In the genomic region with DNA sequence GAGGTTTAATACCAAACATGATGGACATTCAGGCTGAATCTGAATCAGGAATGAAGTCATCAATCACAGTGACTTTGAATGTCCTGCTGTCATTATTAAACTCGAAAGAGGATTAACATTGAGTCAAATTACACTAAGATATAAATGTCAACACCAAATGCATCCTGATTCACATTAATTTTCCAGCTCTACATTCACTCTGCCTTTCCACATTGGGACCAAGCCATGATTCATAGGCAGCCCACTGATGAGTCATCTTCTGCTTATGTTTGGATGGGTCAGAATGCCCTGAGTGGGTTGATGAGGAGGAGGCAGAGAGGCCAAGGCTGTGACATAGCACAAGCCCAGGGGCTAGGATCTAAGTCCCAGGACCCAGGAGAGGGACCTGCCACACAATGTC, we compare ENCODE assay signal across 12 cellular contexts.
DNase-seq lines count a peak whose midpoint lies in the region; ATAC-seq, FAIRE-seq and TF ChIP-seq lines count a peak whose summit lies in the region.
"Had no signal": no experiment of that assay in that cellular context is flagged by ENCODE, and none has a peak within 500 bp of the region (broad histone marks: within the 10 kb centered on the region; RNA-seq: fewer than 3 reads in every experiment).

No MANE protein-coding gene starts in this region.

- no peaks in the 10 kb centered on the region for H3K27me3 ChIP-seq in astrocyte (ENCODE audit: insufficient read depth, low read length)
- H3K27me3 ChIP-seq in left lung: no peaks in the 10 kb centered on the region

- H3K27ac ChIP-seq in astrocyte (ENCODE audit: low read depth, low read length): peak overlapping the region; percentile 89
- no peak overlapping the region for H3K27ac ChIP-seq in left lung
- no peak overlapping the region for H3K27ac ChIP-seq in kidney (ENCODE audit: low read depth in 2 of 2, low read length in 2 of 2)
- H3K27ac ChIP-seq: stomach had no signal

- H3K79me2 ChIP-seq in astrocyte (ENCODE audit: insufficient read depth, low read length): no peaks in the 10 kb centered on the region

- in situ Hi-C loops in Caki2 (cut with HindIII; ENCODE audit: low pct_unique_long_range_greater_than_20kb, low sequenced_read_pairs): no loop called here

- no peak overlapping the region for H2AFZ ChIP-seq in astrocyte (ENCODE audit: low read depth, low read length)

- no peaks in the 10 kb centered on the region for H3K36me3 Mint-ChIP-seq in astrocyte (ENCODE audit: low read depth, unreplicated experiment)

- H3K4me3 Mint-ChIP-seq in astrocyte (ENCODE audit: unreplicated experiment): no peak overlapping the region
- H3K4me3 Mint-ChIP-seq: activated naive CD4-positive, alpha-beta T cell treated with anti-CD3 and anti-CD28 coated beads for 36 hours; IgD-negative memory B cell had no signal

- FAIRE-seq in astrocyte (lab: Jason Lieb, UNC) (peak; percentile 92), kidney (lab: Jason Lieb, UNC) (no peak)

- no peaks in the 10 kb centered on the region for H4K20me1 ChIP-seq in astrocyte (ENCODE audit: insufficient read depth, low read length)

- H3K9ac ChIP-seq in astrocyte (ENCODE audit: low read length) (peak overlapping the region; percentile 35), kidney (ENCODE audit: low read length in 2 of 2) (no peak overlapping the region)

- H3K4me1 ChIP-seq in astrocyte (ENCODE audit: insufficient read depth, low read length): peaks cover 30% of the 10 kb centered on the region
- H3K4me1 ChIP-seq in left lung: peaks cover 5 to 8% of the 10 kb centered on the region in 2 donors
- H3K4me1 ChIP-seq in kidney (ENCODE audit: control insufficient read depth in 1 of 2, insufficient read depth in 1 of 2, low read depth in 1 of 2, low read length in 2 of 2): no peaks in the 10 kb centered on the region
- H3K4me1 ChIP-seq: stomach had no signal

- intact Hi-C loops in left lung (cut with DNase I): no loop called here
- intact Hi-C loops in kidney (cut with DNase I): no loop called here

- DNase-seq in Caki2 (ENCODE audit: low read depth) (peak; percentile 79), LoVo (ENCODE audit: low spot score) (peak; percentile 12), astrocyte (ENCODE audit: low read depth) (peak; percentile 84), left lung (no peak), kidney (no peak), NCI-H1417 treated with DMSO at 0.1 percent for 48 hours (lab: John Stamatoyannopoulos, UW) (no peak), NCI-H774 (lab: John Stamatoyannopoulos, UW) (no peak), NCI-H82 treated with DMSO at 0.1 percent for 48 hours (lab: John Stamatoyannopoulos, UW; ENCODE audit: unreplicated experiment) (no peak)
- DNase-seq: activated naive CD4-positive, alpha-beta T cell treated with anti-CD3 and anti-CD28 coated beads for 36 hours; stimulated activated CD4-positive, alpha-beta T cell treated with anti-CD3 and anti-CD28 coated beads, Interleukin-12 subunit alpha, Interleukin-12 subunit beta, amount 100 ng/mL, for 4 hours; stomach had no signal

- peaks cover 4% of the 10 kb centered on the region for H3K9me3 Mint-ChIP-seq in astrocyte (ENCODE audit: unreplicated experiment)
- H3K9me3 Mint-ChIP-seq: activated naive CD4-positive, alpha-beta T cell treated with anti-CD3 and anti-CD28 coated beads for 36 hours; IgD-negative memory B cell had no signal

- TF ChIP-seq CTCF in astrocyte (IDR thresholded peaks at IDR 0.05; ENCODE audit: insufficient read depth, low read depth, low read length): no peak
- no peak for TF ChIP-seq CTCF in left lung (IDR thresholded peaks at IDR 0.05)
- no peak for TF ChIP-seq CTCF in kidney (IDR thresholded peaks at IDR 0.05; ENCODE audit: borderline replicate concordance, extremely low read depth, insufficient read depth)

- H3K4me3 ChIP-seq in astrocyte (ENCODE audit: insufficient read depth, low read depth, low read length): no peak overlapping the region
- no peak overlapping the region for H3K4me3 ChIP-seq in left lung
- no peak overlapping the region for H3K4me3 ChIP-seq in kidney (ENCODE audit: low read length in 2 of 2)
- H3K4me3 ChIP-seq: stomach had no signal

- no peaks in the 10 kb centered on the region for H3K27me3 Mint-ChIP-seq in astrocyte (ENCODE audit: low read depth, unreplicated experiment)
- H3K27me3 Mint-ChIP-seq: IgD-negative memory B cell had no signal

- peaks cover 35% of the 10 kb centered on the region for H3K4me1 Mint-ChIP-seq in astrocyte (ENCODE audit: low read depth, unreplicated experiment)

- H3K36me3 ChIP-seq in astrocyte (ENCODE audit: insufficient read depth, low read length) (no peaks in the 10 kb centered on the region), left lung (no peaks in the 10 kb centered on the region), kidney (ENCODE audit: control insufficient read depth in 1 of 2, insufficient read depth in 2 of 2, low read length in 2 of 2) (no peaks in the 10 kb centered on the region)
- H3K36me3 ChIP-seq: stomach had no signal

- peak; percentile 29 for ATAC-seq in left lung

- peak overlapping the region; percentile 93 for H3K27ac Mint-ChIP-seq in astrocyte (ENCODE audit: unreplicated experiment)
- H3K27ac Mint-ChIP-seq: activated naive CD4-positive, alpha-beta T cell treated with anti-CD3 and anti-CD28 coated beads for 36 hours; IgD-negative memory B cell had no signal

- H3K4me2 ChIP-seq in astrocyte (ENCODE audit: low read length): peak overlapping the region; percentile 50

- no peaks in the 10 kb centered on the region for H3K9me3 ChIP-seq in astrocyte (ENCODE audit: insufficient read depth, low read depth, low read length)
- no peaks in the 10 kb centered on the region for H3K9me3 ChIP-seq in left lung
- H3K9me3 ChIP-seq in kidney (ENCODE audit: control insufficient read depth in 1 of 2, low read length in 2 of 2): no peaks in the 10 kb centered on the region
- H3K9me3 ChIP-seq: stomach had no signal

Comparison
In these comparisons a context has a peak if more than half of its experiments do, and no peak if none do; other contexts are left out.
1. DNase-seq: peak in Caki2 (single experiment), LoVo (single experiment) and astrocyte (single experiment); none in left lung (0 of 2), kidney (single experiment), NCI-H1417 treated with DMSO at 0.1 percent for 48 hours (single experiment), NCI-H774 (single experiment) and NCI-H82 treated with DMSO at 0.1 percent for 48 hours (single experiment).